1 cellular context compared by ENCODE assay signal in genomic region chr6:15504581-15505350, GRCh38.
A peak's percentile ranks its signal among the peaks of the same experiment; 100 is the strongest.
TF ChIP-seq lines count a peak whose summit lies in the region.

No MANE protein-coding gene starts in this region.

TF ChIP-seq in HepG2, 621 proteins besides CTCF, POLR2A, EP300 and RAD21 (continued from another document and continues in another):
- TF ChIP-seq MAZ (IDR thresholded peaks at IDR 0.05; ENCODE audit: borderline replicate concordance, low read depth, low read length), result no peak
- TF ChIP-seq MAZ (CRISPR knock-in tag; IDR thresholded peaks at IDR 0.05; ENCODE audit: low read depth), result no peak
- no peak for TF ChIP-seq ARID2 (CRISPR knock-in tag; IDR thresholded peaks at IDR 0.05; ENCODE audit: borderline replicate concordance)
- 0 out of 2 replicates have a peak, but pooled peaks have one; percentile 20 for TF ChIP-seq ZNF275 (CRISPR knock-in tag; IDR thresholded peaks at IDR 0.05; ENCODE audit: borderline replicate concordance)
- TF ChIP-seq GATAD2A (CRISPR knock-in tag; IDR thresholded peaks at IDR 0.05), result peak; percentile 74
- 0 out of 2 replicates have a peak, but pooled peaks have one; percentile 15 for TF ChIP-seq SMYD3 (CRISPR knock-in tag; IDR thresholded peaks at IDR 0.05)
- no peak for TF ChIP-seq PTBP1 (IDR thresholded peaks at IDR 0.05; ENCODE audit: low read depth, low read length, poor library complexity, severe bottlenecking)
- peak; percentile 66; the same call in 1 of the 2 replicates for TF ChIP-seq ZNF331 (CRISPR knock-in tag; IDR thresholded peaks at IDR 0.05)
- TF ChIP-seq, protein P1, sequence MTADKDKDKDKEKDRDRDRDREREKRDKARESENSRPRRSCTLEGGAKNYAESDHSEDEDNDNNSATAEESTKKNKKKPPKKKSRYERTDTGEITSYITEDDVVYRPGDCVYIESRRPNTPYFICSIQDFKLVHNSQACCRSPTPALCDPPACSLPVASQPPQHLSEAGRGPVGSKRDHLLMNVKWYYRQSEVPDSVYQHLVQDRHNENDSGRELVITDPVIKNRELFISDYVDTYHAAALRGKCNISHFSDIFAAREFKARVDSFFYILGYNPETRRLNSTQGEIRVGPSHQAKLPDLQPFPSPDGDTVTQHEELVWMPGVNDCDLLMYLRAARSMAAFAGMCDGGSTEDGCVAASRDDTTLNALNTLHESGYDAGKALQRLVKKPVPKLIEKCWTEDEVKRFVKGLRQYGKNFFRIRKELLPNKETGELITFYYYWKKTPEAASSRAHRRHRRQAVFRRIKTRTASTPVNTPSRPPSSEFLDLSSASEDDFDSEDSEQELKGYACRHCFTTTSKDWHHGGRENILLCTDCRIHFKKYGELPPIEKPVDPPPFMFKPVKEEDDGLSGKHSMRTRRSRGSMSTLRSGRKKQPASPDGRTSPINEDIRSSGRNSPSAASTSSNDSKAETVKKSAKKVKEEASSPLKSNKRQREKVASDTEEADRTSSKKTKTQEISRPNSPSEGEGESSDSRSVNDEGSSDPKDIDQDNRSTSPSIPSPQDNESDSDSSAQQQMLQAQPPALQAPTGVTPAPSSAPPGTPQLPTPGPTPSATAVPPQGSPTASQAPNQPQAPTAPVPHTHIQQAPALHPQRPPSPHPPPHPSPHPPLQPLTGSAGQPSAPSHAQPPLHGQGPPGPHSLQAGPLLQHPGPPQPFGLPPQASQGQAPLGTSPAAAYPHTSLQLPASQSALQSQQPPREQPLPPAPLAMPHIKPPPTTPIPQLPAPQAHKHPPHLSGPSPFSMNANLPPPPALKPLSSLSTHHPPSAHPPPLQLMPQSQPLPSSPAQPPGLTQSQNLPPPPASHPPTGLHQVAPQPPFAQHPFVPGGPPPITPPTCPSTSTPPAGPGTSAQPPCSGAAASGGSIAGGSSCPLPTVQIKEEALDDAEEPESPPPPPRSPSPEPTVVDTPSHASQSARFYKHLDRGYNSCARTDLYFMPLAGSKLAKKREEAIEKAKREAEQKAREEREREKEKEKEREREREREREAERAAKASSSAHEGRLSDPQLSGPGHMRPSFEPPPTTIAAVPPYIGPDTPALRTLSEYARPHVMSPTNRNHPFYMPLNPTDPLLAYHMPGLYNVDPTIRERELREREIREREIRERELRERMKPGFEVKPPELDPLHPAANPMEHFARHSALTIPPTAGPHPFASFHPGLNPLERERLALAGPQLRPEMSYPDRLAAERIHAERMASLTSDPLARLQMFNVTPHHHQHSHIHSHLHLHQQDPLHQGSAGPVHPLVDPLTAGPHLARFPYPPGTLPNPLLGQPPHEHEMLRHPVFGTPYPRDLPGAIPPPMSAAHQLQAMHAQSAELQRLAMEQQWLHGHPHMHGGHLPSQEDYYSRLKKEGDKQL (CRISPR knock-in tag; IDR thresholded peaks at IDR 0.05; ENCODE audit: low read depth), result no peak
- TF ChIP-seq SP5 (CRISPR knock-in tag; IDR thresholded peaks at IDR 0.05; ENCODE audit: borderline replicate concordance, low read depth), result peak; percentile 37; the same call in 1 of the 2 replicates
- TF ChIP-seq, protein P2, sequence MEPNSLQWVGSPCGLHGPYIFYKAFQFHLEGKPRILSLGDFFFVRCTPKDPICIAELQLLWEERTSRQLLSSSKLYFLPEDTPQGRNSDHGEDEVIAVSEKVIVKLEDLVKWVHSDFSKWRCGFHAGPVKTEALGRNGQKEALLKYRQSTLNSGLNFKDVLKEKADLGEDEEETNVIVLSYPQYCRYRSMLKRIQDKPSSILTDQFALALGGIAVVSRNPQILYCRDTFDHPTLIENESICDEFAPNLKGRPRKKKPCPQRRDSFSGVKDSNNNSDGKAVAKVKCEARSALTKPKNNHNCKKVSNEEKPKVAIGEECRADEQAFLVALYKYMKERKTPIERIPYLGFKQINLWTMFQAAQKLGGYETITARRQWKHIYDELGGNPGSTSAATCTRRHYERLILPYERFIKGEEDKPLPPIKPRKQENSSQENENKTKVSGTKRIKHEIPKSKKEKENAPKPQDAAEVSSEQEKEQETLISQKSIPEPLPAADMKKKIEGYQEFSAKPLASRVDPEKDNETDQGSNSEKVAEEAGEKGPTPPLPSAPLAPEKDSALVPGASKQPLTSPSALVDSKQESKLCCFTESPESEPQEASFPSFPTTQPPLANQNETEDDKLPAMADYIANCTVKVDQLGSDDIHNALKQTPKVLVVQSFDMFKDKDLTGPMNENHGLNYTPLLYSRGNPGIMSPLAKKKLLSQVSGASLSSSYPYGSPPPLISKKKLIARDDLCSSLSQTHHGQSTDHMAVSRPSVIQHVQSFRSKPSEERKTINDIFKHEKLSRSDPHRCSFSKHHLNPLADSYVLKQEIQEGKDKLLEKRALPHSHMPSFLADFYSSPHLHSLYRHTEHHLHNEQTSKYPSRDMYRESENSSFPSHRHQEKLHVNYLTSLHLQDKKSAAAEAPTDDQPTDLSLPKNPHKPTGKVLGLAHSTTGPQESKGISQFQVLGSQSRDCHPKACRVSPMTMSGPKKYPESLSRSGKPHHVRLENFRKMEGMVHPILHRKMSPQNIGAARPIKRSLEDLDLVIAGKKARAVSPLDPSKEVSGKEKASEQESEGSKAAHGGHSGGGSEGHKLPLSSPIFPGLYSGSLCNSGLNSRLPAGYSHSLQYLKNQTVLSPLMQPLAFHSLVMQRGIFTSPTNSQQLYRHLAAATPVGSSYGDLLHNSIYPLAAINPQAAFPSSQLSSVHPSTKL (CRISPR knock-in tag; IDR thresholded peaks at IDR 0.05), result peak; percentile 60; the same call in 1 of the 2 replicates
- TF ChIP-seq, protein P3, sequence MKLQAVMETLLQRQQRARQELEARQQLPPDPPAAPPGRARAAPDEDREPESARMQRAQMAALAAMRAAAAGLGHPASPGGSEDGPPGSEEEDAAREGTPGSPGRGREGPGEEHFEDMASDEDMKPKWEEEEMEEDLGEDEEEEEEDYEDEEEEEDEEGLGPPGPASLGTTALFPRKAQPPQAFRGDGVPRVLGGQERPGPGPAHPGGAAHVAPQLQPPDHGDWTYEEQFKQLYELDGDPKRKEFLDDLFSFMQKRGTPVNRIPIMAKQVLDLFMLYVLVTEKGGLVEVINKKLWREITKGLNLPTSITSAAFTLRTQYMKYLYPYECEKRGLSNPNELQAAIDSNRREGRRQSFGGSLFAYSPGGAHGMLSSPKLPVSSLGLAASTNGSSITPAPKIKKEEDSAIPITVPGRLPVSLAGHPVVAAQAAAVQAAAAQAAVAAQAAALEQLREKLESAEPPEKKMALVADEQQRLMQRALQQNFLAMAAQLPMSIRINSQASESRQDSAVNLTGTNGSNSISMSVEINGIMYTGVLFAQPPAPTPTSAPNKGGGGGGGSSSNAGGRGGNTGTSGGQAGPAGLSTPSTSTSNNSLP (IDR thresholded peaks at IDR 0.05; ENCODE audit: low read depth, low read length), result no peak
- peak; percentile 79 for TF ChIP-seq ZBTB7B (CRISPR knock-in tag; IDR thresholded peaks at IDR 0.05)
- TF ChIP-seq ZFP1 (CRISPR knock-in tag; IDR thresholded peaks at IDR 0.05), result 0 out of 2 replicates have a peak, but pooled peaks have one; percentile 65
- peak; percentile 34; the same call in 1 of the 2 replicates for TF ChIP-seq HOXA3 (CRISPR knock-in tag; IDR thresholded peaks at IDR 0.05)
- peak; percentile 45 for TF ChIP-seq RBM39 (IDR thresholded peaks at IDR 0.05; ENCODE audit: low read depth, low read length, poor library complexity, severe bottlenecking)
- TF ChIP-seq ZMYM3 (CRISPR knock-in tag; IDR thresholded peaks at IDR 0.05), result 0 out of 2 replicates have a peak, but pooled peaks have one; percentile 60
- 0 out of 2 replicates have a peak, but pooled peaks have one; percentile 67 for TF ChIP-seq SIN3A (IDR thresholded peaks at IDR 0.05; ENCODE audit: borderline replicate concordance, low read depth, low read length)
- TF ChIP-seq ISL2 (CRISPR knock-in tag; IDR thresholded peaks at IDR 0.05), result peak; percentile 49; the same call in 1 of the 2 replicates
- 0 out of 2 replicates have a peak, but pooled peaks have one; percentile 15 for TF ChIP-seq TGIF2 (CRISPR knock-in tag; IDR thresholded peaks at IDR 0.05)
- no peak for TF ChIP-seq MYPOP (CRISPR knock-in tag; IDR thresholded peaks at IDR 0.05)
- TF ChIP-seq ARNT2 (CRISPR knock-in tag; IDR thresholded peaks at IDR 0.05; ENCODE audit: low read depth), result peak; percentile 21; the same call in 1 of the 2 replicates
- peak; percentile 51; the same call in 1 of the 2 replicates for TF ChIP-seq RXRB (CRISPR knock-in tag; IDR thresholded peaks at IDR 0.05; ENCODE audit: borderline replicate concordance)
- TF ChIP-seq SOX13 (IDR thresholded peaks at IDR 0.05), result no peak
- TF ChIP-seq SOX13 (CRISPR knock-in tag; conservative IDR thresholded peaks at IDR 0.05 in 1 of 2, IDR thresholded peaks at IDR 0.05 in 1 of 2), result peak in 1 of 2 experiments; percentile 66; a peak in 2 of 4 replicates
- TF ChIP-seq ZNF788 (CRISPR knock-in tag; IDR thresholded peaks at IDR 0.05; ENCODE audit: borderline replicate concordance), result peak; percentile 45; the same call in 1 of the 2 replicates
- TF ChIP-seq MAFF (IDR thresholded peaks at IDR 0.05; ENCODE audit: low read depth, low read length), result 0 out of 2 replicates have a peak, but pooled peaks have one; percentile 24
- TF ChIP-seq CREM (IDR thresholded peaks at IDR 0.05), result peak; percentile 76
- no peak for TF ChIP-seq CREM (CRISPR knock-in tag; IDR thresholded peaks at IDR 0.05)
- TF ChIP-seq KAT8 (CRISPR knock-in tag; IDR thresholded peaks at IDR 0.05), result peak; percentile 50; the same call in 1 of the 2 replicates
- peak; percentile 79 for TF ChIP-seq TEAD3 (CRISPR knock-in tag; optimal IDR thresholded peaks at IDR 0.05; ENCODE audit: borderline replicate concordance)
- peak; percentile 81; the same call in 1 of the 2 replicates for TF ChIP-seq NCOR1 (IDR thresholded peaks at IDR 0.05; ENCODE audit: borderline replicate concordance, low read length)
- no peak; the same call in 1 of the 2 replicates for TF ChIP-seq NFKB2 (CRISPR knock-in tag; IDR thresholded peaks at IDR 0.05; ENCODE audit: borderline replicate concordance)
- peak; percentile 20; the same call in 1 of the 2 replicates for TF ChIP-seq THAP11 (CRISPR knock-in tag; IDR thresholded peaks at IDR 0.05)
- no peak for TF ChIP-seq EHMT2 (IDR thresholded peaks at IDR 0.05; ENCODE audit: borderline replicate concordance, low read depth, low read length)
- TF ChIP-seq ZNF792 (CRISPR knock-in tag; IDR thresholded peaks at IDR 0.05), result peak; percentile 14; the same call in 1 of the 2 replicates
- peak; percentile 77; the same call in 1 of the 2 replicates for TF ChIP-seq FOXK1 (CRISPR knock-in tag; IDR thresholded peaks at IDR 0.05; ENCODE audit: borderline replicate concordance, low read depth)
- TF ChIP-seq TBX2 (CRISPR knock-in tag; IDR thresholded peaks at IDR 0.05; ENCODE audit: borderline replicate concordance), result peak; percentile 55; the same call in 1 of the 2 replicates
- TF ChIP-seq ZNF609 (CRISPR knock-in tag; IDR thresholded peaks at IDR 0.05; ENCODE audit: borderline replicate concordance), result peak; percentile 64; the same call in 1 of the 2 replicates
- TF ChIP-seq HMG20A (CRISPR knock-in tag; IDR thresholded peaks at IDR 0.05; ENCODE audit: borderline replicate concordance), result peak; percentile 58; the same call in 1 of the 2 replicates
- 0 out of 4 replicates have a peak, but pooled peaks of 1 of the 2 experiments have one; percentile 49 for TF ChIP-seq KLF16 (CRISPR knock-in tag; IDR thresholded peaks at IDR 0.05)
- peak; percentile 25; the same call in 1 of the 2 replicates for TF ChIP-seq FOSL2 (CRISPR knock-in tag; IDR thresholded peaks at IDR 0.05)
